In the genomic region with DNA sequence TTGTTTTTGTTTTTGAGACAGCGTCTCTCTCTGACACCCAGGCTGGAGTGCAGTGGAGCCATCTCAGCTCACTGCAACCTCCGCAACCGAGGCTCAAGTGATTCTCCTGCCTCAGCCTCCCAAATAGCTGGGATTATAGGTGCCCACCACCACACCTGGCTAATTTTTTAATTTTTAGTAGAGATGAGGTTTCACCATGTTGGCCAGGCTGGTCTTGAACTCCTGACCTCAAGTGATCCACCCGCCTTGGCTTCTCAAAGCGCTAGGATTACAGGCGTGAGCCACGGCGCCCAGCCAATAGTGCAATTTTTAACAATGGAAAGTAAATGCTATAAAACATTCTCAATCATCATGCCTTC, we compare ENCODE assay signal across 1 cellular context.
TF ChIP-seq lines count a peak whose summit lies in the region.

No MANE protein-coding gene starts in this region.

TF ChIP-seq in K562, 482 proteins besides CTCF, POLR2A, EP300 and RAD21 (continued from another document):
- TF ChIP-seq, protein P1, sequence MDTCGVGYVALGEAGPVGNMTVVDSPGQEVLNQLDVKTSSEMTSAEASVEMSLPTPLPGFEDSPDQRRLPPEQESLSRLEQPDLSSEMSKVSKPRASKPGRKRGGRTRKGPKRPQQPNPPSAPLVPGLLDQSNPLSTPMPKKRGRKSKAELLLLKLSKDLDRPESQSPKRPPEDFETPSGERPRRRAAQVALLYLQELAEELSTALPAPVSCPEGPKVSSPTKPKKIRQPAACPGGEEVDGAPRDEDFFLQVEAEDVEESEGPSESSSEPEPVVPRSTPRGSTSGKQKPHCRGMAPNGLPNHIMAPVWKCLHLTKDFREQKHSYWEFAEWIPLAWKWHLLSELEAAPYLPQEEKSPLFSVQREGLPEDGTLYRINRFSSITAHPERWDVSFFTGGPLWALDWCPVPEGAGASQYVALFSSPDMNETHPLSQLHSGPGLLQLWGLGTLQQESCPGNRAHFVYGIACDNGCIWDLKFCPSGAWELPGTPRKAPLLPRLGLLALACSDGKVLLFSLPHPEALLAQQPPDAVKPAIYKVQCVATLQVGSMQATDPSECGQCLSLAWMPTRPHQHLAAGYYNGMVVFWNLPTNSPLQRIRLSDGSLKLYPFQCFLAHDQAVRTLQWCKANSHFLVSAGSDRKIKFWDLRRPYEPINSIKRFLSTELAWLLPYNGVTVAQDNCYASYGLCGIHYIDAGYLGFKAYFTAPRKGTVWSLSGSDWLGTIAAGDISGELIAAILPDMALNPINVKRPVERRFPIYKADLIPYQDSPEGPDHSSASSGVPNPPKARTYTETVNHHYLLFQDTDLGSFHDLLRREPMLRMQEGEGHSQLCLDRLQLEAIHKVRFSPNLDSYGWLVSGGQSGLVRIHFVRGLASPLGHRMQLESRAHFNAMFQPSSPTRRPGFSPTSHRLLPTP (IDR thresholded peaks at IDR 0.05; ENCODE audit: borderline replicate concordance, extremely low read depth, insufficient read length), result peak; percentile 43
- TF ChIP-seq MIER1 (IDR thresholded peaks at IDR 0.05; ENCODE audit: low read depth) (peak; percentile 44; the same call in 1 of the 2 replicates), CXXC5 (CRISPR knock-in tag; IDR thresholded peaks at IDR 0.05) (peak; percentile 69; the same call in 1 of the 2 replicates), SMARCA5 (IDR thresholded peaks at IDR 0.05) (peak; percentile 61), HSF4 (CRISPR knock-in tag; IDR thresholded peaks at IDR 0.05; ENCODE audit: borderline replicate concordance) (peak; percentile 48; the same call in 1 of the 2 replicates), BRD9 (IDR thresholded peaks at IDR 0.05; ENCODE audit: low read depth, partially characterized antibody) (peak; percentile 48), ZNF41 (CRISPR knock-in tag; conservative IDR thresholded peaks at IDR 0.05) (0 out of 2 replicates have a peak, but pooled peaks have one; percentile 41), SMC3 (conservative IDR thresholded peaks at IDR 0.05; ENCODE audit: insufficient read depth, low read depth, low read length) (0 out of 2 replicates have a peak, but pooled peaks have one; percentile 19), NFRKB (IDR thresholded peaks at IDR 0.05; ENCODE audit: low read depth) (peak; percentile 64; the same call in 1 of the 2 replicates), KAT7 (CRISPR knock-in tag; IDR thresholded peaks at IDR 0.05; ENCODE audit: borderline replicate concordance) (0 out of 2 replicates have a peak, but pooled peaks have one; percentile 15)
- TF ChIP-seq, protein P2, sequence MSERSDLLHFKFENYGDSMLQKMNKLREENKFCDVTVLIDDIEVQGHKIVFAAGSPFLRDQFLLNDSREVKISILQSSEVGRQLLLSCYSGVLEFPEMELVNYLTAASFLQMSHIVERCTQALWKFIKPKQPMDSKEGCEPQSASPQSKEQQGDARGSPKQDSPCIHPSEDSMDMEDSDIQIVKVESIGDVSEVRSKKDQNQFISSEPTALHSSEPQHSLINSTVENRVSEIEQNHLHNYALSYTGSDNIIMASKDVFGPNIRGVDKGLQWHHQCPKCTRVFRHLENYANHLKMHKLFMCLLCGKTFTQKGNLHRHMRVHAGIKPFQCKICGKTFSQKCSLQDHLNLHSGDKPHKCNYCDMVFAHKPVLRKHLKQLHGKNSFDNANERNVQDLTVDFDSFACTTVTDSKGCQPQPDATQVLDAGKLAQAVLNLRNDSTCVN (CRISPR knock-in tag; IDR thresholded peaks at IDR 0.05), result peak; percentile 9; the same call in 1 of the 2 replicates
